In the genomic region with DNA sequence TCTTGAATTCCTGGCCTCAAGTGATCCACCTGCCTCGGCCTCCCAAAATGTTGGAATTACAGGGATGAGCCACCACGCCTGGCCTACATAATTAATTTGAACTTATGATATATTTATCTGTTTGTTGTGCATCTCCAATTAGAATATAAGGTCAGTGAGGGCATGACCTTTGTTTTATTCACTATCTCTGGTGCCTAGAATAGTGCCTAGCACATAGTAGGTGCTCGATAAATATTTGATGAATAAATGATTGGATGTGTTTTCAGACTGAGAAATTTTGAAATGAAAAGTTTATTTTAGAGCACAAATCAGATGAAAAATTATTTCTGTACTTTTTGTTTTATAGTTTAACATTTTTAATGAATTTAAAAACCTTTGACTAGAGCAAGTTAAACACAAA, we compare ENCODE assay signal across 29 cellular contexts.
"Had no signal": no experiment of that assay in that cellular context is flagged by ENCODE, and none has a peak within 500 bp of the region (broad histone marks: within the 10 kb centered on the region; RNA-seq: fewer than 3 reads in every experiment).

No MANE protein-coding gene starts in this region.

- ATAC-seq: activated naive CD4-positive, alpha-beta T cell treated with anti-CD3 and anti-CD28 coated beads, Interleukin-2, amount 50 U/mL, for 72 hours; activated naive CD8-positive, alpha-beta T cell treated with anti-CD3 and anti-CD28 coated beads, Interleukin-2, amount 50 U/mL, for 24 hours; activated T-cell treated with anti-CD3 and anti-CD28 coated beads, Interleukin-2, amount 50 U/mL, for 4 hours; activated T-cell treated with anti-CD3 and anti-CD28 coated beads, Interleukin-2, amount 50 U/mL, for 72 hours; activated T-helper 17 cell treated with anti-CD3 and anti-CD28 coated beads, Interleukin-2, amount 50 U/mL, for 72 hours; body of pancreas had no signal

- H3K4me1 ChIP-seq: adrenal gland, ascending aorta, body of pancreas, breast epithelium had no signal

- DNase-seq: activated effector memory CD4-positive, alpha-beta T cell treated with Interleukin-2 at 50 U/mL for 16 hours; activated gamma-delta T cell; activated gamma-delta T cell treated with Interleukin-2 at 50 U/mL for 16 hours; activated naive CD4-positive, alpha-beta T cell; activated naive CD4-positive, alpha-beta T cell treated with anti-CD3 and anti-CD28 coated beads for 36 hours; activated naive CD4-positive, alpha-beta T cell treated with anti-CD3 and anti-CD28 coated beads, Interleukin-2, amount 10 ng/mL, durations not matched to agents 7 days and 5 days; activated naive CD4-positive, alpha-beta T cell treated with anti-CD3 and anti-CD28 coated beads, Interleukin-2, amount 50 U/mL, for 16 hours; activated naive CD4-positive, alpha-beta T cell treated with Interleukin-2 at 50 U/mL for 16 hours; activated naive CD8-positive, alpha-beta T cell treated with anti-CD3 and anti-CD28 coated beads for 36 hours; activated naive CD8-positive, alpha-beta T cell treated with anti-CD3 and anti-CD28 coated beads, Interleukin-2, amount 50 U/mL, for 24 hours; activated T-cell treated with anti-CD3 and anti-CD28 coated beads, Interleukin-2, amount 50 U/mL, for 4 hours; activated T-cell treated with anti-CD3 and anti-CD28 coated beads, Interleukin-2, amount 50 U/mL, for 48 hours; activated T-cell treated with anti-CD3 and anti-CD28 coated beads, Interleukin-2, amount 50 U/mL, for 72 hours; amniotic stem cell; amygdala; anterior cingulate cortex; body of pancreas; brain microvascular endothelial cell; caudate nucleus; central memory CD4-positive, alpha-beta T cell; cerebellar nuclear complex had no signal

- H3K4me3 ChIP-seq: adrenal gland, ascending aorta, body of pancreas, breast epithelium, cardiac muscle cell had no signal

- FAIRE-seq: astrocyte, bronchial epithelial cell had no signal

- H3K27me3 ChIP-seq: adrenal gland, ascending aorta, body of pancreas, breast epithelium, cardiac muscle cell had no signal

- H3K36me3 ChIP-seq: adrenal gland, ascending aorta, brain microvascular endothelial cell, breast epithelium, cardiac muscle cell had no signal

- H3K9me3 ChIP-seq: adrenal gland, ascending aorta, body of pancreas, breast epithelium had no signal

- H3K27ac ChIP-seq: adrenal gland, ascending aorta, body of pancreas, brain microvascular endothelial cell, breast epithelium, cardiac muscle cell had no signal
